ENCODE assay signal across 25 cellular contexts in the genomic region with DNA sequence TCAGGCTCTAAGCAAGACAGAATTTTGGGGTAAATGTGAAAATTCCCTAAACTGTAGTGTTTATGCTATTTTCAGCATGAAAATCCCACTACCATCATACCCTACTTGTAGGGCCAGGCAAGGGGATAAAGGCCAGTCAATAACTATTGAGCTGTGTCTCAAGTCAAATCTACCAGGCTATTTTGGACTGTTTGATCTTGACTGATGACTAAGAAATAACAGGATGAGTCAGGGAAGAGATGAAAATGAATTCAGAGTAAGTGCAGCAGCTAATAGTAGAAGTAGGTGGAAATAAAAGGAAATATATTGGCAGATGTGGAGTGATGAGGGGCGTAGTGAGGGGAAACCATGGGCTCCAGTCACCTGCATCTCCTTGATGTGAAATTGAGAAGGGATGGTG.
DNase-seq lines count a peak whose midpoint lies in the region; ATAC-seq and TF ChIP-seq lines count a peak whose summit lies in the region.
"Had no signal": no experiment of that assay in that cellular context is flagged by ENCODE, and none has a peak within 500 bp of the region (broad histone marks: within the 10 kb centered on the region; RNA-seq: fewer than 3 reads in every experiment).

No MANE protein-coding gene starts in this region.

- ATAC-seq in PC-3, result peak; percentile 70
- ATAC-seq in HG03432 (IDR thresholded peaks at IDR 0.05; ENCODE audit: unreplicated experiment), result no peak
- no peak for ATAC-seq in upper lobe of right lung
- ATAC-seq: esophagus mucosa; left lobe of liver; stimulated activated naive CD8-positive, alpha-beta T cell treated with anti-CD3 and anti-CD28 coated beads, Interleukin-15, Interleukin-2, amounts not matched to agents 100 U/mL and 50 U/mL, for 24 hours had no signal

- H3K27me3 ChIP-seq in PC-3 (ENCODE audit: low read length), result no peaks in the 10 kb centered on the region
- no peaks in the 10 kb centered on the region for H3K27me3 ChIP-seq in upper lobe of right lung
- H3K27me3 ChIP-seq: BE2C, tibial nerve had no signal

- H4K20me1 ChIP-seq in PC-3 (ENCODE audit: low read length), result no peaks in the 10 kb centered on the region

- no peak overlapping the region for H3K9ac ChIP-seq in PC-3 (ENCODE audit: low read length)

- DNase-seq in GM03348 (ENCODE audit: low spot score) (peak; percentile 41), PC-3 (peak; percentile 78), choroid plexus epithelial cell (ENCODE audit: low read depth) (peak; percentile 51), renal cortical epithelial cell (ENCODE audit: low read depth) (peak; percentile 42), DMS79 treated with DMSO at 0.1 percent for 48 hours (lab: John Stamatoyannopoulos, UW) (no peak), NCI-H1092 treated with DMSO at 0.1 percent for 48 hours (lab: John Stamatoyannopoulos, UW) (no peak), upper lobe of right lung (no peak)
- DNase-seq: activated CD4-positive, CD25-positive, alpha-beta regulatory T cell treated with anti-CD3 and anti-CD28 coated beads, Interleukin-2, amount 50 U/mL, for 72 hours; activated naive CD4-positive, alpha-beta T cell treated with Interleukin-2 at 50 U/mL for 16 hours; activated T-cell treated with anti-CD3 and anti-CD28 coated beads, Interleukin-2, amount 50 U/mL, for 24 hours; aorta; BE2C; Calu3; cerebellar nuclear complex; effector CD8-positive, alpha-beta T cell; GF-D8; H7; NCI-H1417 treated with DMSO at 0.1 percent for 48 hours; NCI-H526; stimulated activated CD4-positive, alpha-beta T cell treated with anti-CD3 and anti-CD28 coated beads, Interleukin-4, amount 100 ng/mL, for 1 hour; stimulated activated naive CD8-positive, alpha-beta T cell treated with anti-CD3 and anti-CD28 coated beads, Interleukin-15, Interleukin-2, amounts not matched to agents 100 U/mL and 50 U/mL, for 24 hours had no signal

- H2AFZ ChIP-seq in PC-3 (ENCODE audit: low read length), result no peak overlapping the region

- H3K4me1 ChIP-seq in PC-3 (ENCODE audit: insufficient read depth, low read length) (peaks cover 25% of the 10 kb centered on the region), upper lobe of right lung (no peaks in the 10 kb centered on the region)

- H3K4me2 ChIP-seq in PC-3 (ENCODE audit: low read length), result peak overlapping the region; percentile 16; the same call in 1 of the 2 replicates

- POLR2A ChIA-PET in PC-3 (lab: Charles Lee; ENCODE audit: unreplicated experiment), result no interaction called here

- H3K27ac ChIP-seq in PC-3 (ENCODE audit: low read length) (no peak overlapping the region), upper lobe of right lung (no peak overlapping the region)

- H3K9me3 ChIP-seq in PC-3 (ENCODE audit: low read length), result no peaks in the 10 kb centered on the region
- H3K9me3 ChIP-seq in upper lobe of right lung, result no peaks in the 10 kb centered on the region
- H3K9me3 ChIP-seq: BE2C, tibial nerve had no signal

- H3K9me2 ChIP-seq in PC-3 (replicated peaks; ENCODE audit: low read length), result no peaks in the 10 kb centered on the region

- intact Hi-C loops in PC-3 (cut with micrococcal nuclease), result loop anchor here (1.0 to 10.0 kb wide), 2 partner anchors 168 to 514 kb away; no protein-coding TSS in a partner anchor
- intact Hi-C loops in upper lobe of right lung (cut with DNase I), result no loop called here

- no peaks in the 10 kb centered on the region for H3K79me2 ChIP-seq in PC-3 (ENCODE audit: low read length)

- BruUV-seq in PC-3 (replicated peaks; lab: Mats Ljungman, UMichigan), result no TSS peak

- H3K36me3 ChIP-seq in PC-3 (ENCODE audit: low read depth, low read length) (no peaks in the 10 kb centered on the region), upper lobe of right lung (no peaks in the 10 kb centered on the region)
- H3K36me3 ChIP-seq: BE2C, tibial nerve had no signal

- TF ChIP-seq CTCF in PC-3 (conservative IDR thresholded peaks at IDR 0.05; ENCODE audit: low read depth, low read length) (no peak), choroid plexus epithelial cell (conservative IDR thresholded peaks at IDR 0.05; ENCODE audit: low read depth, low read length) (no peak), upper lobe of right lung (IDR thresholded peaks at IDR 0.05) (no peak)

- H3F3A ChIP-seq in PC-3 (ENCODE audit: low read length, unreplicated experiment), result no peaks in the 10 kb centered on the region

- CTCF ChIA-PET in PC-3 (lab: Charles Lee), result no interaction called here

- H3K4me3 ChIP-seq in PC-3 (ENCODE audit: low read length) (no peak overlapping the region), choroid plexus epithelial cell (ENCODE audit: low read depth, low read length) (no peak overlapping the region), upper lobe of right lung (no peak overlapping the region)
- H3K4me3 ChIP-seq: tibial nerve had no signal

Comparison
In these comparisons a context has a peak if more than half of its experiments do, and no peak if none do; other contexts are left out.
1. DNase-seq: peak in GM03348 (single experiment), PC-3 (single experiment), choroid plexus epithelial cell (single experiment) and renal cortical epithelial cell (single experiment); none in DMS79 treated with DMSO at 0.1 percent for 48 hours (single experiment), NCI-H1092 treated with DMSO at 0.1 percent for 48 hours (single experiment) and upper lobe of right lung (single experiment).